ENCODE assay signal across 28 cellular contexts in the genomic region with DNA sequence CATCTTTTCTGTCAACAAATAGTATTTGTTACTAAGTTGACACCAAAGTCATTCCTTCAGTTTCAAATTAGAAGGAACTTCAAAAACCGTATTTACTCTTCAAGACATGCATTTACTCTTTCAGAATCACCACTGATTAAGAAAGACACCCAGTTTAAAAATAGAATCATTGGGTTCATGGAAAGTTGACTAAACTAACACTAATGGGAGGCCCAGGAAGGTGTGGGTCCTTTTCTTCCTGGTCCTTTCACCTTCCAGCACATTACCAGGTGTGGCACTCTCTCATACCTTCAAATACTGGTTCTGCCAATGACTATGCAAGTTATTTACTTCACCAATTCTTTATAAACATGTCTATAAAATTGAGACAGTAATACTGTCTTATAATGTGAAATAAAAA. TPM values are rescaled to one million over a fixed set of nuclear protein-coding genes. Genes with fewer than 3 reads are reported as not detected.
A peak's percentile ranks its signal among the peaks of the same experiment; 100 is the strongest.
DNase-seq lines count a peak whose midpoint lies in the region; ATAC-seq and TF ChIP-seq lines count a peak whose summit lies in the region.
"Had no signal": no experiment of that assay in that cellular context is flagged by ENCODE, and none has a peak within 500 bp of the region (broad histone marks: within the 10 kb centered on the region; RNA-seq: fewer than 3 reads in every experiment).

No MANE protein-coding gene starts in this region.

- H3K9me3 ChIP-seq in adipocyte (ENCODE audit: control insufficient read depth, low read length) (no peaks in the 10 kb centered on the region), left lung (no peaks in the 10 kb centered on the region), psoas muscle (no peaks in the 10 kb centered on the region), adrenal gland (replicated peaks in 1 of 3) (no peaks in the 10 kb centered on the region)
- H3K9me3 ChIP-seq: A549, breast epithelium, suprapubic skin had no signal

- no peak overlapping the region for H3K4me3 Mint-ChIP-seq in Calu3 (ENCODE audit: low read depth, unreplicated experiment)
- H3K4me3 Mint-ChIP-seq: CD4-positive, CD25-positive, alpha-beta regulatory T cell; stimulated activated naive B cell treated with anti-CD40 and anti-IgM and Interleukin-4, amounts not matched to agents 10 μg/mL and 1 μg/mL and 100 μg/mL, for 72 hours; T-cell had no signal

- intact Hi-C loops in Calu3 (cut with micrococcal nuclease; ENCODE audit: unreplicated experiment) (no loop called here), left lung (cut with DNase I) (no loop called here), psoas muscle (cut with DNase I) (no loop called here), adrenal gland (cut with DNase I) (no loop called here), lower leg skin (cut with DNase I; ENCODE audit: low total_unique reads) (no loop called here)

- H3K27ac Mint-ChIP-seq in Calu3 (ENCODE audit: unreplicated experiment), result no peak overlapping the region
- H3K27ac Mint-ChIP-seq: activated naive CD4-positive, alpha-beta T cell treated with anti-CD3 and anti-CD28 coated beads, Interleukin-2, amount 50 U/mL, for 72 hours; CD4-positive, CD25-positive, alpha-beta regulatory T cell; stimulated activated naive B cell treated with anti-CD40 and anti-IgM and Interleukin-4, amounts not matched to agents 10 μg/mL and 1 μg/mL and 100 μg/mL, for 72 hours; T-cell had no signal

- ATAC-seq in left lung, result peak; percentile 84
- ATAC-seq in psoas muscle, result peak in 3 of 4 donors; percentile 30 to 53 (median 51)
- ATAC-seq: A549; activated naive CD4-positive, alpha-beta T cell treated with anti-CD3 and anti-CD28 coated beads, Interleukin-2, amount 50 U/mL, for 72 hours; left cardiac atrium; stimulated activated naive B cell treated with anti-CD40 and anti-IgM and Interleukin-4, amounts not matched to agents 10 μg/mL and 1 μg/mL and 100 μg/mL, for 72 hours; T-cell had no signal

- TF ChIP-seq POLR2A in adrenal gland (IDR thresholded peaks at IDR 0.05) (no peak), lower leg skin (IDR thresholded peaks at IDR 0.05) (no peak)

- H3K27me3 ChIP-seq in adipocyte (replicated peaks; ENCODE audit: control insufficient read depth, insufficient read depth, low read length) (no peaks in the 10 kb centered on the region), left lung (no peaks in the 10 kb centered on the region), psoas muscle (ENCODE audit: insufficient read depth in 3 of 3, low read length in 2 of 3) (no peaks in the 10 kb centered on the region), adrenal gland (no peaks in the 10 kb centered on the region)
- H3K27me3 ChIP-seq: breast epithelium, suprapubic skin had no signal

- peaks cover 13% of the 10 kb centered on the region for H3K4me1 ChIP-seq in adipocyte (ENCODE audit: control insufficient read depth, insufficient read depth, low read length)
- H3K4me1 ChIP-seq in left lung, result peaks cover 6 to 27% of the 10 kb centered on the region in 2 donors
- peaks cover 19% of the 10 kb centered on the region for H3K4me1 ChIP-seq in psoas muscle
- peaks cover 7 to 18% of the 10 kb centered on the region in 2 donors for H3K4me1 ChIP-seq in adrenal gland (replicated peaks in 1 of 2)
- H3K4me1 ChIP-seq: breast epithelium had no signal

- CTCF ChIA-PET in Calu3 (lab: Charles Lee), result no interaction called here

- no peak for TF ChIP-seq CTCF in Calu3 (IDR thresholded peaks at IDR 0.05; ENCODE audit: unreplicated experiment)
- TF ChIP-seq CTCF in left lung (IDR thresholded peaks at IDR 0.05), result no peak
- no peak for TF ChIP-seq CTCF in psoas muscle (IDR thresholded peaks at IDR 0.05)
- TF ChIP-seq CTCF in adrenal gland (IDR thresholded peaks at IDR 0.05), result no peak
- TF ChIP-seq CTCF in lower leg skin (IDR thresholded peaks at IDR 0.05), result no peak

- H3K4me3 ChIP-seq in adipocyte (ENCODE audit: low read length) (peak overlapping the region; percentile 48), left lung (no peak overlapping the region), psoas muscle (no peak overlapping the region), adrenal gland (no peak overlapping the region), lower leg skin (ENCODE audit: low read depth, poor library complexity, severe bottlenecking) (no peak overlapping the region)
- H3K4me3 ChIP-seq: A549, breast epithelium, coronary artery, GM23248, suprapubic skin had no signal

- DNase-seq in Calu3, result peak; percentile 15
- DNase-seq in adipocyte (ENCODE audit: low read depth), result no peak
- DNase-seq in left lung, result no peak
- DNase-seq in psoas muscle, result no peak
- no peak for DNase-seq in NOMO-1 treated with dmso at 0.1 percent for 144 hours (lab: John Stamatoyannopoulos, UW; ENCODE audit: unreplicated experiment)
- no peak for DNase-seq in adrenal gland
- no peak for DNase-seq in lower leg skin (ENCODE audit: low spot score in 2 of 2)
- DNase-seq in activated CD4-positive, alpha-beta T cell treated with anti-CD3 and anti-CD28 coated beads, Interleukin-2, amount 50 U/mL, for 48 hours, result no peak
- DNase-seq: activated CD4-positive, alpha-beta T cell treated with anti-CD3 and anti-CD28 coated beads for 48 hours; anterior cingulate cortex; CD4-positive, CD25-positive, alpha-beta regulatory T cell; effector CD8-positive, alpha-beta T cell; foreskin fibroblast; IMR-90; left cardiac atrium; mesenchymal stem cell; NCI-H1092; NCI-H1694 treated with DMSO at 0.1 percent for 48 hours; NCI-H446; NCI-H774; stimulated activated naive B cell treated with anti-CD40 and anti-IgM and Interleukin-4, amounts not matched to agents 10 μg/mL and 1 μg/mL and 100 μg/mL, for 72 hours; T-cell had no signal

- BruUV-seq in Calu3 (replicated peaks; lab: Mats Ljungman, UMichigan), result no TSS peak

- H3K9me3 Mint-ChIP-seq in Calu3 (ENCODE audit: low read depth, unreplicated experiment), result no peaks in the 10 kb centered on the region
- H3K9me3 Mint-ChIP-seq: activated naive CD4-positive, alpha-beta T cell treated with anti-CD3 and anti-CD28 coated beads, Interleukin-2, amount 50 U/mL, for 72 hours; T-cell had no signal

- no peaks in the 10 kb centered on the region for H3K4me1 Mint-ChIP-seq in Calu3 (ENCODE audit: low read depth, unreplicated experiment)
- H3K4me1 Mint-ChIP-seq: stimulated activated naive B cell treated with anti-CD40 and anti-IgM and Interleukin-4, amounts not matched to agents 10 μg/mL and 1 μg/mL and 100 μg/mL, for 72 hours had no signal

- no peaks in the 10 kb centered on the region for H3K27me3 Mint-ChIP-seq in Calu3 (ENCODE audit: unreplicated experiment)
- H3K27me3 Mint-ChIP-seq: CD4-positive, CD25-positive, alpha-beta regulatory T cell; stimulated activated naive B cell treated with anti-CD40 and anti-IgM and Interleukin-4, amounts not matched to agents 10 μg/mL and 1 μg/mL and 100 μg/mL, for 72 hours; T-cell had no signal

- H3K27ac ChIP-seq in left lung, result peak overlapping the region in 1 of 2 donors; percentile 23
- no peak overlapping the region for H3K27ac ChIP-seq in psoas muscle
- no peak overlapping the region for H3K27ac ChIP-seq in adrenal gland
- H3K27ac ChIP-seq: A549, breast epithelium, coronary artery, GM23248, suprapubic skin had no signal

- 79 to 91% (median 79%) methylated on average over 1 of the region's 1 CpG for WGBS in psoas muscle, 3 donors
- 74 to 90% (median 80%) methylated on average over 1 of the region's 1 CpG for WGBS in adrenal gland, 4 donors
- WGBS in lower leg skin, 2 donors, result 62 to 76% methylated on average over 1 of the region's 1 CpG

- H3K9ac ChIP-seq in adipocyte (ENCODE audit: low read length), result no peak overlapping the region
- H3K9ac ChIP-seq: GM23248 had no signal

- no peaks in the 10 kb centered on the region for H3K36me3 Mint-ChIP-seq in Calu3 (ENCODE audit: insufficient read depth, unreplicated experiment)

- H3K36me3 ChIP-seq in adipocyte (ENCODE audit: control insufficient read depth, insufficient read depth, low read length, severe bottlenecking) (peaks cover 18% of the 10 kb centered on the region), left lung (no peaks in the 10 kb centered on the region), psoas muscle (ENCODE audit: insufficient read depth in 1 of 2, low read depth in 1 of 2) (peaks cover 0 to 13% of the 10 kb centered on the region in 2 donors), adrenal gland (replicated peaks in 1 of 2) (no peaks in the 10 kb centered on the region)
- H3K36me3 ChIP-seq: breast epithelium had no signal

RNA-seq across cellular contexts. Expression of a gene that starts 49.2 kb away (rescaled TPM):
- total RNA-seq in Calu3 (2022), result 38.8 and 41.9 TPM in 2 replicates
- 10 to 100 TPM; 52.6 to 60.3 TPM for total RNA-seq in left lung
- total RNA-seq in psoas muscle, result 100 to 1,000 TPM; 124 to 163 (median 138) TPM
- polyA plus RNA-seq in psoas muscle, result 100 to 1,000 TPM in 1 of 3 donors, 10 to 100 TPM in 2; 35.7 to 135 (median 75.1) TPM
- total RNA-seq in adrenal gland, result 100 to 1,000 TPM in 1 of 8 donors, 10 to 100 TPM in 7; 34.2 to 161 (median 50.2) TPM
- polyA plus RNA-seq in adrenal gland, result 10 to 100 TPM; 34.9 to 76.8 (median 39.4) TPM
- total RNA-seq in lower leg skin, result 100 to 1,000 TPM in 1 of 4 donors, 10 to 100 TPM in 3; 67.1 to 102 (median 83.1) TPM
